8 cellular contexts compared by ENCODE assay signal in genomic region chr2:54724150-54724559, GRCh38. TPM values are rescaled to one million over a fixed set of nuclear protein-coding genes. Genes with fewer than 3 reads are reported as not detected.
DNase-seq lines count a peak whose midpoint lies in the region; ATAC-seq and TF ChIP-seq lines count a peak whose summit lies in the region.

No MANE protein-coding gene starts in this region.

- H3K27me3 ChIP-seq in PC-3 (ENCODE audit: low read length): no peaks in the 10 kb centered on the region
- H3K27me3 ChIP-seq in esophagus muscularis mucosa: peaks cover 0 to 9% (median 0%) of the 10 kb centered on the region in 4 donors
- H3K27me3 ChIP-seq in psoas muscle (ENCODE audit: insufficient read depth in 3 of 3, low read length in 2 of 3): no peaks in the 10 kb centered on the region

- WGBS in esophagus muscularis mucosa: under 1% methylated on average over 12 of the region's 12 CpGs
- 0 to 2% (median 0%) methylated on average over 12 of the region's 12 CpGs for WGBS in psoas muscle, 3 donors

- peak overlapping the region; percentile 93 for H2AFZ ChIP-seq in PC-3 (ENCODE audit: low read length)

- peak overlapping the region; percentile 80; the same call in 1 of the 2 replicates for H3K9ac ChIP-seq in ES-I3 (ENCODE audit: low read depth, low read length)
- H3K9ac ChIP-seq in PC-3 (ENCODE audit: low read length): peak overlapping the region; percentile 62

- peak overlapping the region; percentile 98 for H3K4me2 ChIP-seq in PC-3 (ENCODE audit: low read length)

- no peaks in the 10 kb centered on the region for H3K9me3 ChIP-seq in ES-I3 (ENCODE audit: control insufficient read depth, insufficient read depth, low read length)
- H3K9me3 ChIP-seq in PC-3 (ENCODE audit: low read length): no peaks in the 10 kb centered on the region
- H3K9me3 ChIP-seq in esophagus muscularis mucosa: no peaks in the 10 kb centered on the region
- H3K9me3 ChIP-seq in psoas muscle: no peaks in the 10 kb centered on the region

- TSS peak; percentile 39 for BruUV-seq in PC-3 (replicated peaks; lab: Mats Ljungman, UMichigan)

- H3K79me2 ChIP-seq in PC-3 (ENCODE audit: low read length): no peaks in the 10 kb centered on the region

- ATAC-seq in PC-3: no peak
- no peak for ATAC-seq in psoas muscle
- ATAC-seq in GM18517 (IDR thresholded peaks at IDR 0.05; ENCODE audit: unreplicated experiment): no peak
- no peak for ATAC-seq in GM18870 (IDR thresholded peaks at IDR 0.05; ENCODE audit: unreplicated experiment)
- no peak for ATAC-seq in HG03460 (IDR thresholded peaks at IDR 0.05; ENCODE audit: unreplicated experiment)

- intact Hi-C loops in PC-3 (cut with micrococcal nuclease): loop anchor here (10.0 kb wide), 2 partner anchors 291 to 441 kb away; no protein-coding TSS in a partner anchor
- intact Hi-C loops in esophagus muscularis mucosa (cut with DNase I): loop anchor here (5.0 kb wide), 1 partner anchor 453 kb away; no protein-coding TSS in a partner anchor
- intact Hi-C loops in psoas muscle (cut with DNase I): loop anchor here in 1 of 2 donors (2.0 to 10.0 kb wide), 2 partner anchors 115 to 451 kb away; no protein-coding TSS in a partner anchor

- TF ChIP-seq EP300 in esophagus muscularis mucosa (IDR thresholded peaks at IDR 0.05): no peak

- TF ChIP-seq CTCF in PC-3 (conservative IDR thresholded peaks at IDR 0.05; ENCODE audit: low read depth, low read length) (no peak), esophagus muscularis mucosa (IDR thresholded peaks at IDR 0.05) (no peak), psoas muscle (IDR thresholded peaks at IDR 0.05) (no peak)

- H3K4me3 ChIP-seq in PC-3 (ENCODE audit: low read length) (peak overlapping the region; percentile 83), esophagus muscularis mucosa (peak overlapping the region; percentile 71 to 86 (median 79)), psoas muscle (peak overlapping the region; percentile 88)

- CTCF ChIA-PET in PC-3 (lab: Charles Lee): no interaction called here

- H3K36me3 ChIP-seq in ES-I3 (ENCODE audit: insufficient read depth, low read length) (no peaks in the 10 kb centered on the region), PC-3 (ENCODE audit: low read depth, low read length) (no peaks in the 10 kb centered on the region), esophagus muscularis mucosa (no peaks in the 10 kb centered on the region), psoas muscle (ENCODE audit: insufficient read depth in 1 of 2, low read depth in 1 of 2) (no peaks in the 10 kb centered on the region)

- H4K20me1 ChIP-seq in PC-3 (ENCODE audit: low read length): no peaks in the 10 kb centered on the region

- POLR2A ChIA-PET in PC-3 (lab: Charles Lee; ENCODE audit: unreplicated experiment): no interaction called here

- TF ChIP-seq POLR2A in esophagus muscularis mucosa (IDR thresholded peaks at IDR 0.05; ENCODE audit: low read depth): no peak

- H3F3A ChIP-seq in PC-3 (ENCODE audit: low read length, unreplicated experiment): no peaks in the 10 kb centered on the region

- no peaks in the 10 kb centered on the region for H3K9me2 ChIP-seq in PC-3 (replicated peaks; ENCODE audit: low read length)

- H3K4me1 ChIP-seq in ES-I3 (ENCODE audit: insufficient read depth, low read length): no peaks in the 10 kb centered on the region
- peaks cover 31% of the 10 kb centered on the region for H3K4me1 ChIP-seq in PC-3 (ENCODE audit: insufficient read depth, low read length)
- peaks cover 4 to 23% (median 23%) of the 10 kb centered on the region in 4 donors for H3K4me1 ChIP-seq in esophagus muscularis mucosa
- H3K4me1 ChIP-seq in psoas muscle: no peaks in the 10 kb centered on the region

- no peak overlapping the region for H3K27ac ChIP-seq in PC-3 (ENCODE audit: low read length)
- H3K27ac ChIP-seq in esophagus muscularis mucosa (replicated peaks in 1 of 4): peak overlapping the region in 3 of 4 donors; percentile 72 to 84 (median 81)
- H3K27ac ChIP-seq in psoas muscle: no peak overlapping the region

- DNase-seq in PC-3 (no peak), esophagus muscularis mucosa (ENCODE audit: extremely low spot score) (no peak), psoas muscle (no peak), NOMO-1 treated with DMSO at 0.1 percent for 48 hours (lab: John Stamatoyannopoulos, UW; ENCODE audit: unreplicated experiment) (no peak)

RNA-seq across cellular contexts. Expression of gene EML6, which starts 0.7 kb away (rescaled TPM):
- total RNA-seq in PC-3 (2014; rRNA removed) (5.3 and 15.7 TPM in 2 replicates), esophagus muscularis mucosa (1 to 10 TPM in 1 of 4 donors, under 1 TPM in 3; 0.75 to 4.6 (median 0.89) TPM), psoas muscle (1 to 10 TPM; 1.0 to 8.0 (median 3.2) TPM)
- 1 to 10 TPM in 2 of 3 donors, under 1 TPM in 1; 0.38 to 9.3 (median 2.5) TPM for polyA plus RNA-seq in psoas muscle

Comparison
In these comparisons a context has a peak if more than half of its experiments do, and no peak if none do; other contexts are left out.
1. H3K27ac ChIP-seq: peak in esophagus muscularis mucosa (3 of 4); none in PC-3 (single experiment) and psoas muscle (single experiment).
2. Peak in every context shown above with its lines, with median percentiles within 50 percentile points of each other: H3K4me3 ChIP-seq.